ENCODE assay signal across 9 cellular contexts in genomic region chr6:149246691-149247384, GRCh38.
DNase-seq lines count a peak whose midpoint lies in the region; ATAC-seq and TF ChIP-seq lines count a peak whose summit lies in the region.
"Had no signal": no experiment of that assay in that cellular context is flagged by ENCODE, and none has a peak within 500 bp of the region (broad histone marks: within the 10 kb centered on the region; RNA-seq: fewer than 3 reads in every experiment).

No MANE protein-coding gene starts in this region.

- H3K9me3 Mint-ChIP-seq in WTC11: no peaks in the 10 kb centered on the region

- POLR2A ChIA-PET in WTC11 (lab: Charles Lee): no interaction called here

- H3K9me3 ChIP-seq in BLaER1 treated with 17β-estradiol and CSF1 and Interleukin-3, amounts not matched to agents 10 nM and 100 nM (replicated peaks in 1 of 11): peaks cover 0 to 36% (median 21%) of the 10 kb centered on the region in 11 experiments; a peak in 17 of 22 replicates
- H3K9me3 ChIP-seq in esophagus squamous epithelium: no peaks in the 10 kb centered on the region

- CTCF ChIA-PET in WTC11 (lab: Charles Lee): interaction anchor here (0.7 kb wide), 1 partner anchor 186 kb away, joined by 3 read pairs; no protein-coding TSS in a partner anchor

- TF ChIP-seq CTCF in WTC11 (IDR thresholded peaks at IDR 0.05) (no peak), esophagus squamous epithelium (IDR thresholded peaks at IDR 0.05) (no peak)

- peak overlapping the region in 4 of 10 experiments; percentile 18 to 41 (median 35); a peak in 5 of 20 replicates for H3K4me3 ChIP-seq in BLaER1 treated with 17β-estradiol and CSF1 and Interleukin-3, amounts not matched to agents 10 nM and 100 nM
- H3K4me3 ChIP-seq in esophagus squamous epithelium: no peak overlapping the region

- no peaks in the 10 kb centered on the region for H3K36me3 Mint-ChIP-seq in WTC11

- peak overlapping the region in 10 of 11 experiments; percentile 48 to 89 (median 70); a peak in 19 of 22 replicates for H3K27ac ChIP-seq in BLaER1 treated with 17β-estradiol and CSF1 and Interleukin-3, amounts not matched to agents 10 nM and 100 nM
- peak overlapping the region in 1 of 4 donors; percentile 62 for H3K27ac ChIP-seq in esophagus squamous epithelium

- peaks cover 18 to 72% (median 54%) of the 10 kb centered on the region in 10 experiments for H3K4me1 ChIP-seq in BLaER1 treated with 17β-estradiol and CSF1 and Interleukin-3, amounts not matched to agents 10 nM and 100 nM
- peaks cover 0 to 12% (median 0%) of the 10 kb centered on the region in 3 donors for H3K4me1 ChIP-seq in esophagus squamous epithelium

- no peak overlapping the region for H3K27ac Mint-ChIP-seq in WTC11

- no peak for TF ChIP-seq POLR2A in esophagus squamous epithelium (IDR thresholded peaks at IDR 0.05)

- WGBS in esophagus squamous epithelium, 2 donors: 68 to 78% methylated on average over 10 to 12 of the region's 13 CpGs

- H3K4me3 Mint-ChIP-seq in WTC11: no peak overlapping the region

- peaks cover 6% of the 10 kb centered on the region for H3K4me1 Mint-ChIP-seq in WTC11

- H3K27me3 Mint-ChIP-seq in WTC11 (ENCODE audit: low read depth): no peaks in the 10 kb centered on the region; the same call in 1 of the 2 replicates

- no peaks in the 10 kb centered on the region for H4K20me1 ChIP-seq in BLaER1 treated with 17β-estradiol and CSF1 and Interleukin-3, amounts not matched to agents 10 nM and 100 nM

- no peaks in the 10 kb centered on the region for H3K27me3 ChIP-seq in BLaER1 treated with 17β-estradiol and CSF1 and Interleukin-3, amounts not matched to agents 10 nM and 100 nM
- H3K27me3 ChIP-seq in esophagus squamous epithelium: peaks cover 0 to 74% (median 0%) of the 10 kb centered on the region in 4 donors

- DNase-seq in WTC11 (ENCODE audit: low spot score) (no peak), retina (no peak), esophagus squamous epithelium (lab: John Stamatoyannopoulos, UW) (no peak), inferior parietal cortex (ENCODE audit: extremely low spot score) (no peak)
- DNase-seq: activated CD4-positive, CD25-positive, alpha-beta regulatory T cell treated with anti-CD3 and anti-CD28 coated beads, Interleukin-2, amount 50 U/mL, for 72 hours had no signal

- H3K4me2 ChIP-seq in BLaER1 treated with 17β-estradiol and CSF1 and Interleukin-3, amounts not matched to agents 10 nM and 100 nM: peak overlapping the region; percentile 39 to 89 (median 58)

- peak overlapping the region in 10 of 11 experiments; percentile 37 to 78 (median 62); a peak in 15 of 22 replicates for H3K9ac ChIP-seq in BLaER1 treated with 17β-estradiol and CSF1 and Interleukin-3, amounts not matched to agents 10 nM and 100 nM

- intact Hi-C loops in esophagus squamous epithelium (cut with DNase I): no loop called here

- no peaks in the 10 kb centered on the region for H3K36me3 ChIP-seq in BLaER1 treated with 17β-estradiol and CSF1 and Interleukin-3, amounts not matched to agents 10 nM and 100 nM
- no peaks in the 10 kb centered on the region for H3K36me3 ChIP-seq in esophagus squamous epithelium

- ATAC-seq in GM19372 (IDR thresholded peaks at IDR 0.05; ENCODE audit: low read depth, unreplicated experiment): peak; percentile 93
- ATAC-seq in HG03097 (IDR thresholded peaks at IDR 0.05; ENCODE audit: low FRiP score, unreplicated experiment): peak; percentile 81
- ATAC-seq in WTC11: peak; percentile 67
- no peak for ATAC-seq in HG02938 (IDR thresholded peaks at IDR 0.05; ENCODE audit: unreplicated experiment)

TF ChIP-seq in WTC11, 78 proteins besides CTCF, POLR2A, EP300 and RAD21:
- no peak for TF ChIP-seq ZNF232 (CRISPR knock-in tag; IDR thresholded peaks at IDR 0.05)
- 0 out of 2 replicates have a peak, but pooled peaks have one; percentile 29 for TF ChIP-seq MYBL2 (CRISPR knock-in tag; IDR thresholded peaks at IDR 0.05)
- no peak for TF ChIP-seq GRHL2 (CRISPR knock-in tag; IDR thresholded peaks at IDR 0.05; ENCODE audit: insufficient replicate concordance, severe bottlenecking)
